Comparison of ENCODE assay signal across 8 cellular contexts in the genomic region with DNA sequence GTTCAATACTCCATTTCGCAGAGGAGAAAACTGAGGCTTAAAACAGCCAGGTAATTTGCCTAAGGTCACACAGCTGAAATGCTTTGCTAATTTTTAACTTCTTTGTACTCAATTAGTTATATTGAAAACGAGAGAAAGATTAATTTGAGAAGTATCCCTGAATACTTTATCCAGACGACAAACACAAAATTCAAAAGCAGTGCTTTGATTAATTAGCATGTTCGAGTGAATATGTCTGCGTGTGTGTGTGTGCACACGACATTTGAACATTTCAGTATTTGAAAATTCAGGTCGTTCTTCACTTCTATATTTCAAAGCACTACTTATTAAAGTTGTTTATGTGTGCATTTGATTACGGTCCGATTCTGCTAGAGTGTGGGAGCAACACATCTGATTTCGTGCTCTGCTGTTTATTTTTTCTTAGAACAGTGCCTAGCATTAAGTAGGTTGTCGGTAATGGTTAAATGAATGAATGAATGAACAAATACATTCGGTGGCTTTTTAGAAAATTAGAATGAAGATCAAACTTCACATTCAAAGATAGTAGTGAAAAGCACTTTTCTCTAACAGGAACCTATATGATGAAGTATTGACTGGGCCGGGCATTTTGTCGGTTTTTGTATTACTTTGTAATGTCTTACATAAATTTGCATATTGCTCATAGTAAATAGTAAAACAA. TPM values are rescaled to one million over a fixed set of nuclear protein-coding genes. Genes with fewer than 3 reads are reported as not detected.
DNase-seq lines count a peak whose midpoint lies in the region; ATAC-seq lines count a peak whose summit lies in the region.

No MANE protein-coding gene starts in this region.

- peaks cover 6% of the 10 kb centered on the region for H3K9me3 Mint-ChIP-seq in T-helper 1 cell treated with Interleukin-12 subunit alpha and Interleukin-12 subunit beta and Interleukin-4 antibody, amounts not matched to agents 30 μg/mL and 1 μg/mL, for 36 hours
- H3K9me3 Mint-ChIP-seq in T-cell = no peaks in the 10 kb centered on the region
- H3K9me3 Mint-ChIP-seq in stimulated activated naive CD8-positive, alpha-beta T cell treated with anti-CD3 and anti-CD28 coated beads, Interleukin-15, amount 100 ng/mL, for 72 hours = peaks cover 0 to 6% of the 10 kb centered on the region in 2 donors

- no peak for ATAC-seq in T-cell (replicated peaks in 1 of 4)
- no peak for ATAC-seq in stimulated activated naive CD8-positive, alpha-beta T cell treated with anti-CD3 and anti-CD28 coated beads, Interleukin-15, amount 100 ng/mL, for 72 hours
- ATAC-seq in GM18909 (IDR thresholded peaks at IDR 0.05; ENCODE audit: poor library complexity, unreplicated experiment) = no peak

- no peak for DNase-seq in T-helper 1 cell
- DNase-seq in T-cell = no peak
- peak; percentile 3 for DNase-seq in glomerular visceral epithelial cell (ENCODE audit: extremely low spot score)
- no peak for DNase-seq in stimulated activated naive CD8-positive, alpha-beta T cell treated with anti-CD3 and anti-CD28 coated beads, Interleukin-15, amount 100 ng/mL, for 72 hours
- no peak for DNase-seq in kidney tubule cell (ENCODE audit: low spot score)
- DNase-seq in NCI-H510A treated with DMSO at 0.1 percent for 48 hours (lab: John Stamatoyannopoulos, UW) = no peak

- no peaks in the 10 kb centered on the region for H3K27me3 Mint-ChIP-seq in T-helper 1 cell treated with Interleukin-12 subunit alpha and Interleukin-12 subunit beta and Interleukin-4 antibody, amounts not matched to agents 30 μg/mL and 1 μg/mL, for 36 hours (ENCODE audit: low read depth)
- H3K27me3 Mint-ChIP-seq in T-cell = no peaks in the 10 kb centered on the region
- H3K27me3 Mint-ChIP-seq in stimulated activated naive CD8-positive, alpha-beta T cell treated with anti-CD3 and anti-CD28 coated beads, Interleukin-15, amount 100 ng/mL, for 72 hours = no peaks in the 10 kb centered on the region

- H3K4me1 Mint-ChIP-seq in T-helper 1 cell treated with Interleukin-12 subunit alpha and Interleukin-12 subunit beta and Interleukin-4 antibody, amounts not matched to agents 30 μg/mL and 1 μg/mL, for 36 hours (ENCODE audit: low read depth) = peaks cover 41% of the 10 kb centered on the region
- peaks cover 34 to 42% (median 39%) of the 10 kb centered on the region in 3 donors for H3K4me1 Mint-ChIP-seq in T-cell
- peaks cover 29% of the 10 kb centered on the region for H3K4me1 Mint-ChIP-seq in stimulated activated naive CD8-positive, alpha-beta T cell treated with anti-CD3 and anti-CD28 coated beads, Interleukin-15, amount 100 ng/mL, for 72 hours

- CTCF ChIA-PET in T-cell (lab: Charles Lee) = interaction anchor here in 1 of 2 donors (1.8 to 4.2 kb wide), 3 partner anchors 36 to 41 kb away, joined by 10 to 65 read pairs (median 10); a partner anchor contains a TSS

- peak overlapping the region; percentile 96 for H3K27ac Mint-ChIP-seq in T-helper 1 cell treated with Interleukin-12 subunit alpha and Interleukin-12 subunit beta and Interleukin-4 antibody, amounts not matched to agents 30 μg/mL and 1 μg/mL, for 36 hours
- peak overlapping the region; percentile 37 to 85 for H3K27ac Mint-ChIP-seq in T-cell
- H3K27ac Mint-ChIP-seq in stimulated activated naive CD8-positive, alpha-beta T cell treated with anti-CD3 and anti-CD28 coated beads, Interleukin-15, amount 100 ng/mL, for 72 hours = peak overlapping the region; percentile 99 to 100

- H3K4me3 Mint-ChIP-seq in T-helper 1 cell treated with Interleukin-12 subunit alpha and Interleukin-12 subunit beta and Interleukin-4 antibody, amounts not matched to agents 30 μg/mL and 1 μg/mL, for 36 hours = peak overlapping the region; percentile 94
- peak overlapping the region; percentile 99 to 100 (median 100) for H3K4me3 Mint-ChIP-seq in T-cell
- H3K4me3 Mint-ChIP-seq in stimulated activated naive CD8-positive, alpha-beta T cell treated with anti-CD3 and anti-CD28 coated beads, Interleukin-15, amount 100 ng/mL, for 72 hours = peak overlapping the region; percentile 98 to 100

- H3K36me3 Mint-ChIP-seq in T-helper 1 cell treated with Interleukin-12 subunit alpha and Interleukin-12 subunit beta and Interleukin-4 antibody, amounts not matched to agents 30 μg/mL and 1 μg/mL, for 36 hours (ENCODE audit: low read depth) = peaks cover 39% of the 10 kb centered on the region
- H3K36me3 Mint-ChIP-seq in T-cell = peaks cover 32% of the 10 kb centered on the region

- POLR2A ChIA-PET in T-cell (lab: Charles Lee) = interaction anchor here (0.8 to 5.8 kb wide), 15 partner anchors 9 to 1729 kb away, joined by 3 to 441 read pairs (median 17); a partner anchor contains a TSS

RNA-seq across cellular contexts. Expression of a gene that starts 36.9 kb away (rescaled TPM):
- 10 to 100 TPM; 73.5 to 85.1 (median 80.5) TPM for total RNA-seq in T-cell
